Comparison of ENCODE assay signal across 8 cellular contexts in genomic region chr2:231530099-231531085, GRCh38. TPM values are rescaled to one million over a fixed set of nuclear protein-coding genes. Genes with fewer than 3 reads are reported as not detected.
DNase-seq lines count a peak whose midpoint lies in the region; ATAC-seq and TF ChIP-seq lines count a peak whose summit lies in the region.

Gene NMUR1 (minus strand): TSS chr2:231530445. CDS start chr2:231530361, 84 bp downstream.

- POLR2A ChIA-PET in Panc1 (lab: Charles Lee) (no interaction called here), Caco-2 (lab: Charles Lee) (interaction anchor here (0.6 kb wide), 1 partner anchor 62 kb away, joined by 3 read pairs; no protein-coding TSS in a partner anchor)

- peak; percentile 38 for TF ChIP-seq CTCF in BE2C (IDR thresholded peaks at IDR 0.05; ENCODE audit: low read depth, low read length)
- peak; percentile 95 for TF ChIP-seq CTCF in Panc1 (IDR thresholded peaks at IDR 0.05)
- TF ChIP-seq CTCF in Caco-2 (IDR thresholded peaks at IDR 0.05; ENCODE audit: insufficient read depth in 1 of 2, low read depth in 1 of 2, low read length in 1 of 2, severe bottlenecking in 1 of 2, unreplicated experiment in 1 of 2), result no peak

- H3K27ac ChIP-seq in GM23248 (no peak within 1 kb of the TSS), Panc1 (ENCODE audit: low read length) (no peak within 1 kb of the TSS), right cardiac atrium (ENCODE audit: low read length) (no peak within 1 kb of the TSS), skeletal muscle tissue (ENCODE audit: low read depth, low read length) (no peak within 1 kb of the TSS)

- peak; percentile 86 for ATAC-seq in Panc1
- peak; percentile 75 to 83 for ATAC-seq in right cardiac atrium

- CTCF ChIA-PET in Panc1 (lab: Charles Lee) (no interaction called here), Caco-2 (lab: Charles Lee) (no interaction called here)

- H4K20me1 ChIP-seq in GM23248 (ENCODE audit: insufficient read depth), result no peaks in the 10 kb centered on the region

- H3F3A ChIP-seq in GM23248 (ENCODE audit: insufficient read depth), result no peaks in the 10 kb centered on the region

- no peaks in the 10 kb centered on the region for H3K9me3 Mint-ChIP-seq in Caco-2 (ENCODE audit: unreplicated experiment)

- peak within 1 kb of the TSS; percentile 3 for H3K4me2 ChIP-seq in GM23248 (ENCODE audit: unreplicated experiment)

- H3K4me1 ChIP-seq in BE2C (no peaks in the 10 kb centered on the region), GM23248 (ENCODE audit: insufficient read depth) (no peaks in the 10 kb centered on the region), Panc1 (ENCODE audit: control insufficient read depth, insufficient read depth, low read length) (peaks cover 2% of the 10 kb centered on the region; the same call in 1 of the 2 replicates), right cardiac atrium (ENCODE audit: control insufficient read depth, insufficient read depth, low read length) (no peaks in the 10 kb centered on the region), skeletal muscle tissue (ENCODE audit: control insufficient read depth in 3 of 3, insufficient read depth in 3 of 3, low read length in 3 of 3) (peaks cover 4 to 12% (median 6%) of the 10 kb centered on the region in 3 donors), Caco-2 (peaks cover 16% of the 10 kb centered on the region)

- BruUV-seq in Panc1 (replicated peaks; lab: Mats Ljungman, UMichigan), result no TSS peak
- BruUV-seq in Caco-2 (replicated peaks; lab: Mats Ljungman, UMichigan), result no TSS peak

- intact Hi-C loops in Panc1 (cut with micrococcal nuclease; ENCODE audit: unreplicated experiment), result no loop called here
- intact Hi-C loops in right cardiac atrium (cut with DNase I), result no loop called here
- intact Hi-C loops in Caco-2 (cut with micrococcal nuclease; ENCODE audit: unreplicated experiment), result no loop called here

- H3K79me2 ChIP-seq in GM23248 (ENCODE audit: insufficient read depth), result no peaks in the 10 kb centered on the region

- H3K27ac Mint-ChIP-seq in Caco-2 (ENCODE audit: unreplicated experiment), result no peak within 1 kb of the TSS

- H3K36me3 ChIP-seq in BE2C (no peaks in the 10 kb centered on the region), GM23248 (ENCODE audit: low read depth) (no peaks in the 10 kb centered on the region), Panc1 (ENCODE audit: control insufficient read depth, insufficient read depth, low read length) (no peaks in the 10 kb centered on the region), skeletal muscle tissue (ENCODE audit: control insufficient read depth in 3 of 3, insufficient read depth in 3 of 3, low read length in 3 of 3) (no peaks in the 10 kb centered on the region), Caco-2 (ENCODE audit: control insufficient read depth, insufficient read depth, low read length) (no peaks in the 10 kb centered on the region)

- H3K27me3 Mint-ChIP-seq in Caco-2 (ENCODE audit: insufficient read depth, unreplicated experiment), result no peaks in the 10 kb centered on the region

- H3K4me1 Mint-ChIP-seq in Caco-2 (ENCODE audit: low read depth, unreplicated experiment), result no peaks in the 10 kb centered on the region

- no peaks in the 10 kb centered on the region for H3K36me3 Mint-ChIP-seq in Caco-2 (ENCODE audit: insufficient read depth, unreplicated experiment)

- H3K4me3 Mint-ChIP-seq in Caco-2 (ENCODE audit: unreplicated experiment), result no peak within 1 kb of the TSS

- peak within 1 kb of the TSS; percentile 27; the same call in 1 of the 2 replicates for H2AFZ ChIP-seq in GM23248

- in situ Hi-C loops in GM23248 (cut with MboI), result no loop called here
- in situ Hi-C loops in Panc1 (cut with HindIII; ENCODE audit: low pct_unique_long_range_greater_than_20kb, low sequenced_read_pairs), result no loop called here

- no peaks in the 10 kb centered on the region for H3K27me3 ChIP-seq in BE2C
- peaks cover 12% of the 10 kb centered on the region for H3K27me3 ChIP-seq in GM23248 (replicated peaks; ENCODE audit: insufficient read depth)
- no peaks in the 10 kb centered on the region for H3K27me3 ChIP-seq in Panc1 (ENCODE audit: control insufficient read depth, insufficient read depth, low read length)
- no peaks in the 10 kb centered on the region for H3K27me3 ChIP-seq in right cardiac atrium (ENCODE audit: control insufficient read depth, insufficient read depth)
- H3K27me3 ChIP-seq in skeletal muscle tissue (ENCODE audit: control insufficient read depth in 3 of 3, insufficient read depth in 3 of 3, low read length in 3 of 3), result peaks cover 8 to 20% (median 13%) of the 10 kb centered on the region in 3 donors
- no peaks in the 10 kb centered on the region for H3K27me3 ChIP-seq in Caco-2 (replicated peaks; ENCODE audit: control insufficient read depth, insufficient read depth, low read length)

- WGBS in GM23248 (ENCODE audit: low coverage in 1 of 2, low lambda C conversion rate in 2 of 2, missing lambda C conversion rate in 2 of 2), 2 experiments, result 14 to 23% methylated on average over 47 to 78 of the region's 87 CpGs
- WGBS in right cardiac atrium, result 15% methylated on average over 87 of the region's 87 CpGs

- no peaks in the 10 kb centered on the region for H3K9me3 ChIP-seq in BE2C
- H3K9me3 ChIP-seq in GM23248 (ENCODE audit: low read depth), result no peaks in the 10 kb centered on the region
- no peaks in the 10 kb centered on the region for H3K9me3 ChIP-seq in Panc1 (ENCODE audit: control insufficient read depth, insufficient read depth, low read depth, low read length)
- no peaks in the 10 kb centered on the region for H3K9me3 ChIP-seq in right cardiac atrium (ENCODE audit: control insufficient read depth, low read length)
- no peaks in the 10 kb centered on the region for H3K9me3 ChIP-seq in skeletal muscle tissue (ENCODE audit: control insufficient read depth in 3 of 3, low read length in 3 of 3)
- H3K9me3 ChIP-seq in Caco-2, result no peaks in the 10 kb centered on the region

- H3K4me3 ChIP-seq in BE2C (ENCODE audit: low read depth, low read length) (no peak within 1 kb of the TSS), GM23248 (peak within 1 kb of the TSS; percentile 38), Panc1 (ENCODE audit: low read depth in 2 of 2, low read length in 2 of 2) (peak within 1 kb of the TSS; percentile 33 to 39), right cardiac atrium (ENCODE audit: low read length) (peak within 1 kb of the TSS; percentile 40), skeletal muscle tissue (ENCODE audit: low read length in 3 of 3) (peak within 1 kb of the TSS; percentile 23 to 54 (median 36)), Caco-2 (ENCODE audit: low read depth, low read length) (no peak within 1 kb of the TSS)

- peak; percentile 51 for DNase-seq in BE2C
- DNase-seq in GM23248, result peak; percentile 63
- DNase-seq in Panc1 (ENCODE audit: low read depth, low spot score), result no peak
- DNase-seq in activated naive CD4-positive, alpha-beta T cell treated with anti-CD3 and anti-CD28 coated beads, Interleukin-2, amount 50 U/mL, for 16 hours, result peak; percentile 67
- peak; percentile 66 to 92 (median 89) for DNase-seq in right cardiac atrium
- DNase-seq in putamen (ENCODE audit: low spot score), result no peak
- DNase-seq in Caco-2, result no peak

- H3K9ac ChIP-seq in GM23248 (no peak within 1 kb of the TSS), skeletal muscle tissue (ENCODE audit: low read depth in 1 of 3, low read length in 3 of 3) (peak within 1 kb of the TSS in 2 of 3 donors; percentile 25 to 69)

- no peaks in the 10 kb centered on the region for H3K9me2 ChIP-seq in GM23248 (ENCODE audit: insufficient read depth)

RNA-seq across cellular contexts. Expression of gene NMUR1, which starts in this region (rescaled TPM):
- polyA plus RNA-seq in BE2C (2012; ENCODE audit: insufficient read depth, insufficient read length, low read depth), result not detected
- total RNA-seq in GM23248 (2014; rRNA removed; shearing (Covaris generic)), result not detected in 2 replicates
- polyA plus RNA-seq in GM23248 (2016; fragmentation: Nextera tagmentation; extraction: Ambion mirVana) (not detected in 2 replicates), right cardiac atrium (1.0 TPM)
- total RNA-seq in Panc1 (2021; ENCODE audit: unreplicated experiment) (0.28 TPM), right cardiac atrium (1 to 10 TPM in 2 of 4 donors, under 1 TPM in 2; 0.50 to 1.9 (median 1.00) TPM), skeletal muscle tissue (0.52 TPM), Caco-2 (2022) (not detected in 2 replicates)
- 0.62 TPM for polyA plus RNA-seq in Panc1 (2012; ENCODE audit: insufficient read length)

Comparison
In these comparisons a context has a peak if more than half of its experiments do, and no peak if none do; other contexts are left out.
1. Peak in DNase-seq, H3K4me3 ChIP-seq and H3K4me2 ChIP-seq in GM23248; RNA of the gene not detected or under 1 TPM.
2. Peak in ATAC-seq and H3K4me3 ChIP-seq in Panc1; RNA of the gene not detected or under 1 TPM.
3. DNase-seq: peak in BE2C (single experiment), activated naive CD4-positive, alpha-beta T cell treated with anti-CD3 and anti-CD28 coated beads, Interleukin-2, amount 50 U/mL, for 16 hours (single experiment) and right cardiac atrium (3 of 3); none in Panc1 (single experiment), putamen (single experiment) and Caco-2 (0 of 2).
4. H3K4me3 ChIP-seq: peak in right cardiac atrium (single experiment) and skeletal muscle tissue (3 of 3); none in BE2C (single experiment) and Caco-2 (single experiment).
5. CTCF ChIP-seq: peak in BE2C (single experiment) and Panc1 (single experiment); none in Caco-2 (0 of 2).